In genomic region chr7:120472892-120473291, GRCh38 we compare ENCODE assay signal across 27 cellular contexts.
"Had no signal": no experiment of that assay in that cellular context is flagged by ENCODE, and none has a peak within 500 bp of the region (broad histone marks: within the 10 kb centered on the region; RNA-seq: fewer than 3 reads in every experiment).

No MANE protein-coding gene starts in this region.

- H3K27me3 ChIP-seq: left lung, pancreas, transverse colon, upper lobe of left lung, vagina had no signal

- H3K4me1 Mint-ChIP-seq: immature natural killer cell; naive thymus-derived CD4-positive, alpha-beta T cell; nephron; neural crest cell; stimulated activated naive CD8-positive, alpha-beta T cell treated with anti-CD3 and anti-CD28 coated beads, Interleukin-15, amount 100 ng/mL, for 72 hours had no signal

- H3K27ac Mint-ChIP-seq: immature natural killer cell; naive thymus-derived CD4-positive, alpha-beta T cell; nephron had no signal

- H3K4me3 ChIP-seq: left lung, lower lobe of right lung, pancreas, prostate gland, skin epidermis, transverse colon, upper lobe of left lung, vagina had no signal

- ATAC-seq: left colon; left lung; lower lobe of right lung; naive thymus-derived CD4-positive, alpha-beta T cell; pancreas; right cardiac atrium; sciatic nerve; stimulated activated naive CD8-positive, alpha-beta T cell treated with anti-CD3 and anti-CD28 coated beads, Interleukin-15, amount 100 ng/mL, for 72 hours had no signal

- H3K27me3 Mint-ChIP-seq: naive thymus-derived CD4-positive, alpha-beta T cell; stimulated activated naive CD8-positive, alpha-beta T cell treated with anti-CD3 and anti-CD28 coated beads, Interleukin-15, amount 100 ng/mL, for 72 hours had no signal

- H3K27ac ChIP-seq: left lung, lower lobe of right lung, pancreas, prostate gland, skin epidermis, transverse colon, upper lobe of left lung, vagina had no signal

- H3K36me3 ChIP-seq: left lung, lower lobe of right lung, pancreas, prostate gland, transverse colon, upper lobe of left lung, vagina had no signal

- H3K4me1 ChIP-seq: left lung, lower lobe of right lung, pancreas, prostate gland, transverse colon, upper lobe of left lung, vagina had no signal

- H3K9me3 Mint-ChIP-seq: nephron, neural crest cell had no signal

- H3K4me3 Mint-ChIP-seq: immature natural killer cell; naive thymus-derived CD4-positive, alpha-beta T cell; nephron; neural crest cell; stimulated activated naive CD8-positive, alpha-beta T cell treated with anti-CD3 and anti-CD28 coated beads, Interleukin-15, amount 100 ng/mL, for 72 hours had no signal

- DNase-seq: hypothalamus; immature natural killer cell; kidney; left colon; left lung; lower lobe of right lung; mammary epithelial cell; mesenchymal stem cell; naive thymus-derived CD4-positive, alpha-beta T cell; pancreas; retina; right cardiac atrium; stimulated activated CD4-positive, alpha-beta T cell treated with anti-CD3 and anti-CD28 coated beads, Interleukin-12 subunit alpha, Interleukin-12 subunit beta, amount 100 ng/mL, for 4 hours; stimulated activated CD4-positive, alpha-beta T cell treated with anti-CD3 and anti-CD28 coated beads, Interleukin-15, amount 100 ng/mL, for 24 hours; stimulated activated CD4-positive, alpha-beta T cell treated with anti-CD3 and anti-CD28 coated beads, Interleukin-2, amount 100 ng/mL, for 24 hours; stimulated activated CD4-positive, alpha-beta T cell treated with anti-CD3 and anti-CD28 coated beads, Interleukin-4, amount 100 ng/mL, for 1 hour; stimulated activated naive CD4-positive, alpha-beta T cell treated with Interleukin-2 at 50 U/mL for 16 hours; stimulated activated naive CD8-positive, alpha-beta T cell treated with anti-CD3 and anti-CD28 coated beads, Interleukin-15, amount 100 ng/mL, for 72 hours; substantia nigra; transverse colon; upper lobe of left lung had no signal

- H3K36me3 Mint-ChIP-seq: immature natural killer cell; naive thymus-derived CD4-positive, alpha-beta T cell had no signal

- H3K9me3 ChIP-seq: left lung, lower lobe of right lung, pancreas, prostate gland, transverse colon, upper lobe of left lung, vagina had no signal
